Comparison of ENCODE assay signal across 1 cellular context in the genomic region with DNA sequence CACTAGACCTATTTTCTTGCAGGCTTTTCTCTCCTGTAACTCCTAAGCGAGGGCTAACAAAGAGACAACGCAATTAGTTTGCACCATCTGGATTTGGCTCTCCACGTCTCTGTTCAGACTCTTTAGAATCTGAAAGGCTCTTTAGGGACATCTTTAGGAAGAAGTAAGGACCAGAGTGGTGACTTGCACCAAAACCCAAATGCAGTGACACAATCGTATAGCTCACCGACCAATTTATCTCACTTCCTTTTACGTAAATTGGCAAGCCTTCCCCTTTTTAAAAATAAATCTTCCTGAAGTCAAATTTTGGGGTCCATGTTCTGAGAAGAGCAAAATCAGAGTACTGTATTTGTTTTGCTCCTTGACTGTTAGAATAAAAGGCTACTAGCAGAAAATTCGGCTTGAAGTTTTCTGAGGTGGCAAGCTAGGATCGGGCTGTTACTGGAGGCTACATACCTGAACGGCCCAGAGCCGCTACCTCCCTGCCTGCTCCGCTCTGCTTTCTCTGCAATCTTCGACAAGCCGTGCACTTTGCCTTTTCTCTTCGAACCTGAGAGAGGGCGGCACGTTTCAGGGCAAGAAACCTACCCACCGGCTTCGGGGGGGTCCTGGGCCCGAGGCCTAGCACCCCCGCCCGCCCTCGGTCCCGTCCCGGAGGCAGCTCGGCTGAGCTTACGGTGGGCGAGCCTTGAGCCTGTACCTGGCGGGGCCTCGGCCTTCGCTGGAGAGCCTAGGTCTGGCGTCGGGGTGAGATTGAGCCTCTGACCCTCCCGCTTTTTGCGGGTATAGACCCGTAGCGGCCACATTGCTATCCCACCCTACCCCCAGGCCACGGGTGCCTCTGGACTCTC.
A peak's percentile ranks its signal among the peaks of the same experiment; 100 is the strongest.
TF ChIP-seq lines count a peak whose summit lies in the region.

No MANE protein-coding gene starts in this region.

TF ChIP-seq in H1, 55 proteins besides CTCF, POLR2A, EP300 and RAD21:
- TF ChIP-seq E2F6 (IDR thresholded peaks at IDR 0.05) (0 out of 2 replicates have a peak, but pooled peaks have one; percentile 35), BCL11A (IDR thresholded peaks at IDR 0.05; ENCODE audit: low read depth in 2 of 2, low read length in 2 of 2) (no peak)
TF ChIP-seq in H1: peak in this region for 1.
